ENCODE assay signal across 8 cellular contexts in genomic region chr12:24561882-24562760, GRCh38.
DNase-seq lines count a peak whose midpoint lies in the region; ATAC-seq lines count a peak whose summit lies in the region.

No MANE protein-coding gene starts in this region.

- H3K27me3 Mint-ChIP-seq in activated T-cell treated with anti-CD3 and anti-CD28 coated beads, Interleukin-2, amount 50 U/mL, for 72 hours (ENCODE audit: low read depth) = peaks cover 62% of the 10 kb centered on the region

- H3K4me1 Mint-ChIP-seq in activated T-cell treated with anti-CD3 and anti-CD28 coated beads, Interleukin-2, amount 50 U/mL, for 72 hours (ENCODE audit: low read depth) = peaks cover 22% of the 10 kb centered on the region

- H3K36me3 ChIP-seq in neuron (ENCODE audit: insufficient read depth, low read length) = no peaks in the 10 kb centered on the region

- peak overlapping the region; percentile 38 for H3K27ac Mint-ChIP-seq in activated T-cell treated with anti-CD3 and anti-CD28 coated beads, Interleukin-2, amount 50 U/mL, for 72 hours

- H3K4me1 ChIP-seq in neuron (ENCODE audit: insufficient read depth, low read length) = peaks cover 33% of the 10 kb centered on the region

- no peaks in the 10 kb centered on the region for H3K9me3 Mint-ChIP-seq in activated T-cell treated with anti-CD3 and anti-CD28 coated beads, Interleukin-2, amount 50 U/mL, for 72 hours

- peak; percentile 16 for DNase-seq in NCI-H2029 (lab: John Stamatoyannopoulos, UW)
- DNase-seq in NCI-H2029 treated with DMSO at 0.1 percent for 48 hours (lab: John Stamatoyannopoulos, UW) = no peak
- DNase-seq in NAMALWA (ENCODE audit: low spot score) = peak; percentile 78
- peak; percentile 16 to 28 for DNase-seq in activated T-cell treated with anti-CD3 and anti-CD28 coated beads, Interleukin-2, amount 50 U/mL, for 72 hours
- peak; percentile 61 for DNase-seq in globus pallidus (ENCODE audit: low spot score)
- no peak for DNase-seq in activated effector memory CD4-positive, alpha-beta T cell treated with anti-CD3 and anti-CD28 coated beads, Interleukin-2, amount 50 U/mL, for 16 hours

- H3K4me3 ChIP-seq in neuron (ENCODE audit: low read length) = peak overlapping the region; percentile 79

- H3K9me3 ChIP-seq in neuron (ENCODE audit: low read length) = peaks cover under 1% of the 10 kb centered on the region

- H3K4me3 Mint-ChIP-seq in activated T-cell treated with anti-CD3 and anti-CD28 coated beads, Interleukin-2, amount 50 U/mL, for 72 hours = peak overlapping the region; percentile 78 to 95

- peak; percentile 53 to 60 for ATAC-seq in activated T-cell treated with anti-CD3 and anti-CD28 coated beads, Interleukin-2, amount 50 U/mL, for 72 hours (replicated peaks in 1 of 2)
- no peak for ATAC-seq in HG03457 (IDR thresholded peaks at IDR 0.05; ENCODE audit: unreplicated experiment)

- H3K27me3 ChIP-seq in neuron (ENCODE audit: insufficient read depth, low read length) = no peaks in the 10 kb centered on the region

- H2AFZ ChIP-seq in neuron (ENCODE audit: low read depth, low read length) = no peak overlapping the region

- peaks cover 2% of the 10 kb centered on the region in 2 donors for H3K36me3 Mint-ChIP-seq in activated T-cell treated with anti-CD3 and anti-CD28 coated beads, Interleukin-2, amount 50 U/mL, for 72 hours (ENCODE audit: insufficient read depth in 2 of 2)

Comparison
In these comparisons a context has a peak if more than half of its experiments do, and no peak if none do; other contexts are left out.
1. DNase-seq: peak in NCI-H2029 (single experiment), NAMALWA (single experiment), activated T-cell treated with anti-CD3 and anti-CD28 coated beads, Interleukin-2, amount 50 U/mL, for 72 hours (2 of 2) and globus pallidus (single experiment); none in NCI-H2029 treated with DMSO at 0.1 percent for 48 hours (single experiment) and activated effector memory CD4-positive, alpha-beta T cell treated with anti-CD3 and anti-CD28 coated beads, Interleukin-2, amount 50 U/mL, for 16 hours (single experiment).